In the genomic region with DNA sequence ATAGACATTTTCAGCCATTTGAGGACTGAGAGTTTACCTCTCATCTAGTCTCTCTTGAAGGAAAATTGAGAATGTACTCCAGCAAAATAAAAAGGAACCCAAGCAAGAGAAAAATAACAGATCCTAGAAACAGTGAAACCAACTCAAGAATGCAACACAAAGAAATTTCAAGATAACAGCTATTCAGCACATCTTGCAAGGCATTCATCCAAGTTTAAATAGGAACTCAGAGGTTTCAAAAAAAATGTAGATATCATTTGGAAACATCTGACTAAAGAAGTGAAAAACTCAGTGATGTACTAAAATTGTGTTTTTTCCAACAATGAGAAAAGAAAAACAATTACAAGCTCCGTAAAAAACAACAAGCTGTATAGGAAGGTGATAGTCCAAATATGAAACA, we compare ENCODE assay signal across 19 cellular contexts.
DNase-seq lines count a peak whose midpoint lies in the region; ATAC-seq lines count a peak whose summit lies in the region.
"Had no signal": no experiment of that assay in that cellular context is flagged by ENCODE, and none has a peak within 500 bp of the region (broad histone marks: within the 10 kb centered on the region; RNA-seq: fewer than 3 reads in every experiment).

No MANE protein-coding gene starts in this region.

- DNase-seq in GM23248 (peak; percentile 9), cerebellar cortex (ENCODE audit: low spot score) (peak; percentile 10), fibroblast of the conjunctiva (ENCODE audit: low read depth) (peak; percentile 0), H4 (ENCODE audit: low spot score) (no peak)
- DNase-seq: ACHN; Calu3; CD4-positive, alpha-beta T cell; DND-41; GF-D8; Kasumi-1; NCI-H1105 treated with DMSO at 0.1 percent for 48 hours; NCI-H1930; NCI-H2171 treated with DMSO at 0.1 percent for 48 hours; OCI-M1; RPMI8226 had no signal

- no peaks in the 10 kb centered on the region for H4K20me1 ChIP-seq in GM23248 (ENCODE audit: insufficient read depth)

- H3K4me3 ChIP-seq in GM23248 (no peak overlapping the region), subcutaneous abdominal adipose tissue (ENCODE audit: low read depth in 1 of 5, low read length in 5 of 5) (no peak overlapping the region)
- H3K4me3 ChIP-seq: HAP-1 had no signal

- no peaks in the 10 kb centered on the region for H3K9me2 ChIP-seq in GM23248 (ENCODE audit: insufficient read depth)

- H2AFZ ChIP-seq in GM23248: no peak overlapping the region

- H3K27ac ChIP-seq in GM23248: no peak overlapping the region
- peak overlapping the region; percentile 15 for H3K27ac ChIP-seq in subcutaneous abdominal adipose tissue (ENCODE audit: low read depth, low read length)

- ATAC-seq in HG03139 (IDR thresholded peaks at IDR 0.05; ENCODE audit: unreplicated experiment) (no peak), GM18858 (IDR thresholded peaks at IDR 0.05; ENCODE audit: unreplicated experiment) (no peak)

- H3K27me3 ChIP-seq in GM23248 (replicated peaks; ENCODE audit: insufficient read depth): no peaks in the 10 kb centered on the region
- H3K27me3 ChIP-seq in subcutaneous abdominal adipose tissue (ENCODE audit: control insufficient read depth in 5 of 5, insufficient read depth in 4 of 5, low read length in 5 of 5): no peaks in the 10 kb centered on the region

- H3K4me1 ChIP-seq in GM23248 (ENCODE audit: insufficient read depth) (0 out of 2 replicates have a peak, but pooled peaks cover 4% of the 10 kb centered on the region), subcutaneous abdominal adipose tissue (ENCODE audit: control insufficient read depth in 5 of 5, insufficient read depth in 5 of 5, low read length in 5 of 5) (peaks cover 0 to 9% (median 5%) of the 10 kb centered on the region in 5 donors)
- H3K4me1 ChIP-seq: HAP-1 had no signal

- no peaks in the 10 kb centered on the region; the same call in 1 of the 2 replicates for H3K79me2 ChIP-seq in GM23248 (ENCODE audit: insufficient read depth)

- H3K9me3 ChIP-seq in GM23248 (ENCODE audit: low read depth) (no peaks in the 10 kb centered on the region), subcutaneous abdominal adipose tissue (ENCODE audit: control insufficient read depth in 5 of 5, low read length in 5 of 5) (no peaks in the 10 kb centered on the region)
- H3K9me3 ChIP-seq: HAP-1 had no signal

- H3K4me2 ChIP-seq in GM23248 (ENCODE audit: unreplicated experiment): no peak overlapping the region

- H3K36me3 ChIP-seq in GM23248 (ENCODE audit: low read depth): no peaks in the 10 kb centered on the region
- no peaks in the 10 kb centered on the region for H3K36me3 ChIP-seq in subcutaneous abdominal adipose tissue (ENCODE audit: control insufficient read depth in 5 of 5, insufficient read depth in 5 of 5, low read length in 5 of 5)
- H3K36me3 ChIP-seq: HAP-1 had no signal

- WGBS in GM23248 (ENCODE audit: low coverage in 1 of 2, low lambda C conversion rate in 2 of 2, missing lambda C conversion rate in 2 of 2), 2 experiments: 94 to 100% methylated on average over 1 of the region's 1 CpG

- in situ Hi-C loops in GM23248 (cut with MboI): no loop called here

- H3K9ac ChIP-seq in GM23248: no peak overlapping the region
- H3K9ac ChIP-seq in subcutaneous abdominal adipose tissue (ENCODE audit: low read length in 5 of 5): no peak overlapping the region

- H3F3A ChIP-seq in GM23248 (ENCODE audit: insufficient read depth): peaks cover 7% of the 10 kb centered on the region; the same call in 1 of the 2 replicates
